In the genomic region with DNA sequence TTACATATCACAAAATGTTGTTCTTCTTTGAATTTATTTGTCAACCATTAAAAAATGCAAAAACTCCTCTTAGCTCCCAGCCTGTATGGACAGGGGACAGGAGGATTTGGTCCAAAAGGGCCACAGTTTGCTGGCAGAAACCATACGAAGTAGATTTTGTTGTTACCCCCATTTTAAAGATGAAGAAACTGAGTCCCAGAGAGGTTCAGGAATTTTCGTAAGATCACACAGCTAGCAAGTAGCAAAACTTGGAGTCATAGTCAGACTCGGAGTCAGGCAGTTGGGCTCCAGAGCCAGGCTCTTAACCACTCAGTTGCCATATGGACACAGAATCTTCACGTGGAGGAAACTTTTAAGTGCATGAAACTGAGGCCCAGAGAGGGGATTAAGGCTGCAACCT, we compare ENCODE assay signal across 35 cellular contexts.
"Had no signal": no experiment of that assay in that cellular context is flagged by ENCODE, and none has a peak within 500 bp of the region (broad histone marks: within the 10 kb centered on the region; RNA-seq: fewer than 3 reads in every experiment).

No MANE protein-coding gene starts in this region.

- H3K4me3 ChIP-seq: MG63 had no signal

- H3K36me3 ChIP-seq: MG63 had no signal

- H3K9me3 ChIP-seq: MG63 had no signal

- DNase-seq: Kasumi-1, MG63, MM.1S, MV-4-11, NCI-H1048, NCI-H1092, NCI-H1092 treated with DMSO at 0.1 percent for 48 hours, NCI-H1105, NCI-H1105 treated with DMSO at 0.1 percent for 48 hours, NCI-H1417, NCI-H1417 treated with DMSO at 0.1 percent for 48 hours, NCI-H1436, NCI-H1436 treated with DMSO at 0.1 percent for 48 hours, NCI-H146, NCI-H1694, NCI-H1694 treated with DMSO at 0.1 percent for 48 hours, NCI-H187, NCI-H187 treated with DMSO at 0.1 percent for 48 hours, NCI-H1930, NCI-H2029, NCI-H2029 treated with DMSO at 0.1 percent for 48 hours, NCI-H2081, NCI-H2081 treated with DMSO at 0.1 percent for 48 hours, NCI-H2107, NCI-H2171, NCI-H2171 treated with DMSO at 0.1 percent for 48 hours, NCI-H2227 treated with DMSO at 0.1 percent for 48 hours, NCI-H226, NCI-H345, NCI-H446, NCI-H446 treated with DMSO at 0.1 percent for 48 hours, NCI-H510A, NCI-H510A treated with DMSO at 0.1 percent for 48 hours, NCI-H524, NCI-H524 treated with DMSO at 0.1 percent for 48 hours had no signal
